In genomic region chr1:66278260-66279046, GRCh38 we compare ENCODE assay signal across 9 cellular contexts.
DNase-seq lines count a peak whose midpoint lies in the region; ATAC-seq lines count a peak whose summit lies in the region.
"Had no signal": no experiment of that assay in that cellular context is flagged by ENCODE, and none has a peak within 500 bp of the region (broad histone marks: within the 10 kb centered on the region; RNA-seq: fewer than 3 reads in every experiment).

No MANE protein-coding gene starts in this region.

- H3K4me1 Mint-ChIP-seq in activated naive CD8-positive, alpha-beta T cell treated with anti-CD3 and anti-CD28 coated beads, Interleukin-2, amount 50 U/mL, for 24 hours: peaks cover 93% of the 10 kb centered on the region

- no peaks in the 10 kb centered on the region for H3K9me3 Mint-ChIP-seq in activated naive CD8-positive, alpha-beta T cell treated with anti-CD3 and anti-CD28 coated beads, Interleukin-2, amount 50 U/mL, for 24 hours

- peak overlapping the region; percentile 61 for H3K27ac Mint-ChIP-seq in activated naive CD8-positive, alpha-beta T cell treated with anti-CD3 and anti-CD28 coated beads, Interleukin-2, amount 50 U/mL, for 24 hours

- no peak for DNase-seq in activated naive CD8-positive, alpha-beta T cell treated with anti-CD3 and anti-CD28 coated beads, Interleukin-2, amount 50 U/mL, for 24 hours
- DNase-seq in nucleus accumbens (lab: John Stamatoyannopoulos, UW): peak in 42 of 56 donors; percentile 18 to 81 (median 42)
- DNase-seq in NCI-H187 treated with DMSO at 0.1 percent for 48 hours (lab: John Stamatoyannopoulos, UW): no peak
- no peak for DNase-seq in H4 (ENCODE audit: low spot score)
- DNase-seq in KG1 (lab: John Stamatoyannopoulos, UW): no peak
- DNase-seq: NCI-H1105 treated with DMSO at 0.1 percent for 48 hours had no signal

- H3K4me3 Mint-ChIP-seq in activated naive CD8-positive, alpha-beta T cell treated with anti-CD3 and anti-CD28 coated beads, Interleukin-2, amount 50 U/mL, for 24 hours: no peak overlapping the region

- peak; percentile 18 for ATAC-seq in GM18870 (IDR thresholded peaks at IDR 0.05; ENCODE audit: unreplicated experiment)
- ATAC-seq in HG03175 (IDR thresholded peaks at IDR 0.05; ENCODE audit: unreplicated experiment): peak; percentile 19
- no peak for ATAC-seq in activated naive CD8-positive, alpha-beta T cell treated with anti-CD3 and anti-CD28 coated beads, Interleukin-2, amount 50 U/mL, for 24 hours
- ATAC-seq in HG02840 (IDR thresholded peaks at IDR 0.05; ENCODE audit: low FRiP score, unreplicated experiment): no peak

- H3K36me3 Mint-ChIP-seq in activated naive CD8-positive, alpha-beta T cell treated with anti-CD3 and anti-CD28 coated beads, Interleukin-2, amount 50 U/mL, for 24 hours (ENCODE audit: low read depth): no peaks in the 10 kb centered on the region

- no peaks in the 10 kb centered on the region for H3K27me3 Mint-ChIP-seq in activated naive CD8-positive, alpha-beta T cell treated with anti-CD3 and anti-CD28 coated beads, Interleukin-2, amount 50 U/mL, for 24 hours

Comparison
In these comparisons a context has a peak if more than half of its experiments do, and no peak if none do; other contexts are left out.
1. ATAC-seq: peak in GM18870 (single experiment) and HG03175 (single experiment); none in activated naive CD8-positive, alpha-beta T cell treated with anti-CD3 and anti-CD28 coated beads, Interleukin-2, amount 50 U/mL, for 24 hours (single experiment) and HG02840 (single experiment).
2. DNase-seq: peak in nucleus accumbens (42 of 56); none in activated naive CD8-positive, alpha-beta T cell treated with anti-CD3 and anti-CD28 coated beads, Interleukin-2, amount 50 U/mL, for 24 hours (single experiment), NCI-H187 treated with DMSO at 0.1 percent for 48 hours (single experiment), H4 (single experiment) and KG1 (single experiment).